ENCODE assay signal across 8 cellular contexts in the genomic region with DNA sequence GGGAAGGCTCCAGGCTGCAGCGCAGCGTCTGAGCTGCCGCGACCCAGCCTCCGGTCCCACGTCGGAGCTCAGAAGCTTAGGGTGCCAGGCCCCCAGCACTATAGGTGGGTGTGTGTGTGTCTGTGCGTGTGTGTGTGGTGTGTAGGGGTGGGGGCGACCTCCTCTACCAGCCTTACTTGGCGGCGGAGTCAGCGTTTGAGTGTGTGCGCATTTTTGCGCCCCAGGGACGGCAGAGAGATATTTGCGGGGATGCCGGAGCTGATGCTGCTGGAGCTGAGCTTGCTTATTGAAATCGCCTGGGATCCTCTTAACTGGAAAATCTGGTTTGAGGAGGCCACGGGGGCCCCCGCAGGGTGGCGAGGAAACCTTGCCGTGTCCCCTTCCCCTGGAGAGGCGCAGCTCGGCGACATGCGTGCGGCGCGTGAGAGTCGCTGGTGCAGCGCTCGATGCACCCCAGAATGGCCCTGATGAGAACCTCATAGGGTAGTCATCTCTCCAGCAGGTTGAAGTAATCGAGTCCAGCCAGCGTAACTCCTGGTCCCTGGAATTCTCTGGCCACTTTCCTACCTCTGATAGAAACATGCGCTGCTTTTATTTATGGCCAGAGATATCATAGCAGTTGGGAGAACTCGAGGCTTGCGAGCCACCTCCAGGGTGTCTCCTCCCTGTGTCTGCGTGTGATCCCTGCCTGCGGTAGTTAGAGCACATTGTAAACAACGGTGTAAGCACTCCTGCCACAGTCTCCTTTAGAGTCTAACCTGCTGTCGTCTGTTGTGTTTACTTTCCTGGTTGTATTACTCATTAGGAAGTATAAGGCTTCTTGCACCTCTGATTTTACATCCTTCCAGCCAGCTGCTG. TPM values are rescaled to one million over a fixed set of nuclear protein-coding genes. Genes with fewer than 3 reads are reported as not detected.
A peak's percentile ranks its signal among the peaks of the same experiment; 100 is the strongest.
DNase-seq lines count a peak whose midpoint lies in the region; ATAC-seq and TF ChIP-seq lines count a peak whose summit lies in the region.

No MANE protein-coding gene starts in this region.

- no peaks in the 10 kb centered on the region for H3K4me1 ChIP-seq in NT2/D1 (ENCODE audit: insufficient read depth, insufficient read length)

- TF ChIP-seq CTCF in glutamatergic neuron (IDR thresholded peaks at IDR 0.05; ENCODE audit: partially characterized antibody, unreplicated experiment) (no peak), omental fat pad (IDR thresholded peaks at IDR 0.05) (no peak)

- peaks cover 33% of the 10 kb centered on the region for H3K27me3 Mint-ChIP-seq in glutamatergic neuron (ENCODE audit: unreplicated experiment)
- peaks cover 50% of the 10 kb centered on the region for H3K27me3 Mint-ChIP-seq in T-helper 2 cell treated with Interferon-gamma antibody and Interleukin-4, amounts not matched to agents 5 μg/mL and 100 μg/mL, for 36 hours (ENCODE audit: low read depth)

- peak overlapping the region; percentile 97 for H3K4me3 Mint-ChIP-seq in glutamatergic neuron (ENCODE audit: unreplicated experiment)
- no peak overlapping the region for H3K4me3 Mint-ChIP-seq in T-helper 2 cell treated with Interferon-gamma antibody and Interleukin-4, amounts not matched to agents 5 μg/mL and 100 μg/mL, for 36 hours

- peak overlapping the region; percentile 99 for H3K27ac Mint-ChIP-seq in glutamatergic neuron (ENCODE audit: unreplicated experiment)
- H3K27ac Mint-ChIP-seq in T-helper 2 cell treated with Interferon-gamma antibody and Interleukin-4, amounts not matched to agents 5 μg/mL and 100 μg/mL, for 36 hours, result no peak overlapping the region

- no peak for ATAC-seq in omental fat pad (ENCODE audit: low FRiP score)
- ATAC-seq in GM19455 (IDR thresholded peaks at IDR 0.05; ENCODE audit: unreplicated experiment), result no peak
- no peak for ATAC-seq in HG03045 (IDR thresholded peaks at IDR 0.05; ENCODE audit: unreplicated experiment)

- intact Hi-C loops in posterior cingulate gyrus (cut with DNase I), result loop anchor here (10.0 kb wide), 1 partner anchor 72 kb away; no protein-coding TSS in a partner anchor

- H3K9me3 ChIP-seq in NT2/D1 (ENCODE audit: insufficient read depth, low read length), result no peaks in the 10 kb centered on the region

- peaks cover 32% of the 10 kb centered on the region for H3K9me3 Mint-ChIP-seq in glutamatergic neuron (ENCODE audit: unreplicated experiment)
- no peaks in the 10 kb centered on the region for H3K9me3 Mint-ChIP-seq in T-helper 2 cell treated with Interferon-gamma antibody and Interleukin-4, amounts not matched to agents 5 μg/mL and 100 μg/mL, for 36 hours

- peaks cover 37% of the 10 kb centered on the region for H3K4me1 Mint-ChIP-seq in glutamatergic neuron (ENCODE audit: low read depth, unreplicated experiment)
- peaks cover 1% of the 10 kb centered on the region for H3K4me1 Mint-ChIP-seq in T-helper 2 cell treated with Interferon-gamma antibody and Interleukin-4, amounts not matched to agents 5 μg/mL and 100 μg/mL, for 36 hours (ENCODE audit: low read depth)

- peaks cover 42% of the 10 kb centered on the region for H3K27me3 ChIP-seq in NT2/D1 (ENCODE audit: insufficient read depth, insufficient read length)

- H3K36me3 Mint-ChIP-seq in glutamatergic neuron (ENCODE audit: unreplicated experiment), result peaks cover 4% of the 10 kb centered on the region
- no peaks in the 10 kb centered on the region for H3K36me3 Mint-ChIP-seq in T-helper 2 cell treated with Interferon-gamma antibody and Interleukin-4, amounts not matched to agents 5 μg/mL and 100 μg/mL, for 36 hours (ENCODE audit: low read depth)

- peak overlapping the region; percentile 53 for H3K4me3 ChIP-seq in NT2/D1 (ENCODE audit: insufficient read length, low read depth)

- peak; percentile 42 for DNase-seq in ELR (ENCODE audit: low read depth)
- no peak for DNase-seq in NT2/D1 (ENCODE audit: low read depth, low spot score)
- peak; percentile 54 for DNase-seq in glutamatergic neuron
- peak in 9 of 10 donors; percentile 36 to 89 (median 52) for DNase-seq in posterior cingulate gyrus
- no peak for DNase-seq in omental fat pad (ENCODE audit: low spot score)
- DNase-seq in T-helper 2 cell treated with Interferon-gamma antibody and Interleukin-4, amounts not matched to agents 5 μg/mL and 100 μg/mL, for 36 hours (ENCODE audit: low spot score), result no peak

- no peaks in the 10 kb centered on the region for H3K36me3 ChIP-seq in NT2/D1 (ENCODE audit: insufficient read depth, insufficient read length, low read length)

- peak overlapping the region; percentile 70 for H3K9ac ChIP-seq in NT2/D1 (ENCODE audit: insufficient read length, low read depth)

RNA-seq across cellular contexts. Expression of a gene that starts 2.7 kb away (rescaled TPM):
- total RNA-seq in glutamatergic neuron (ENCODE audit: unreplicated experiment), result 193 TPM
- 10 to 100 TPM in 1 of 4 donors, 1 to 10 TPM in 3; 2.5 to 16.4 (median 4.6) TPM for total RNA-seq in omental fat pad

Comparison
In these comparisons a context has a peak if more than half of its experiments do, and no peak if none do; other contexts are left out.
1. DNase-seq: peak in ELR (single experiment), glutamatergic neuron (single experiment) and posterior cingulate gyrus (9 of 10); none in NT2/D1 (single experiment), omental fat pad (single experiment) and T-helper 2 cell treated with Interferon-gamma antibody and Interleukin-4, amounts not matched to agents 5 μg/mL and 100 μg/mL, for 36 hours (single experiment).
2. RNA of a gene that starts 2.7 kb away (total RNA-seq): 193 TPM in glutamatergic neuron (single experiment); 2.5 to 16.4 TPM in omental fat pad; every median in the first group is over 10 times any median in the second.